ENCODE assay signal across 1 cellular context in genomic region chr1:81780705-81781454, GRCh38.
A peak's percentile ranks its signal among the peaks of the same experiment; 100 is the strongest.
TF ChIP-seq lines count a peak whose summit lies in the region.

No MANE protein-coding gene starts in this region.

TF ChIP-seq in H1, 55 proteins besides CTCF, POLR2A, EP300 and RAD21 (continued from another document):
- TF ChIP-seq, protein P1, sequence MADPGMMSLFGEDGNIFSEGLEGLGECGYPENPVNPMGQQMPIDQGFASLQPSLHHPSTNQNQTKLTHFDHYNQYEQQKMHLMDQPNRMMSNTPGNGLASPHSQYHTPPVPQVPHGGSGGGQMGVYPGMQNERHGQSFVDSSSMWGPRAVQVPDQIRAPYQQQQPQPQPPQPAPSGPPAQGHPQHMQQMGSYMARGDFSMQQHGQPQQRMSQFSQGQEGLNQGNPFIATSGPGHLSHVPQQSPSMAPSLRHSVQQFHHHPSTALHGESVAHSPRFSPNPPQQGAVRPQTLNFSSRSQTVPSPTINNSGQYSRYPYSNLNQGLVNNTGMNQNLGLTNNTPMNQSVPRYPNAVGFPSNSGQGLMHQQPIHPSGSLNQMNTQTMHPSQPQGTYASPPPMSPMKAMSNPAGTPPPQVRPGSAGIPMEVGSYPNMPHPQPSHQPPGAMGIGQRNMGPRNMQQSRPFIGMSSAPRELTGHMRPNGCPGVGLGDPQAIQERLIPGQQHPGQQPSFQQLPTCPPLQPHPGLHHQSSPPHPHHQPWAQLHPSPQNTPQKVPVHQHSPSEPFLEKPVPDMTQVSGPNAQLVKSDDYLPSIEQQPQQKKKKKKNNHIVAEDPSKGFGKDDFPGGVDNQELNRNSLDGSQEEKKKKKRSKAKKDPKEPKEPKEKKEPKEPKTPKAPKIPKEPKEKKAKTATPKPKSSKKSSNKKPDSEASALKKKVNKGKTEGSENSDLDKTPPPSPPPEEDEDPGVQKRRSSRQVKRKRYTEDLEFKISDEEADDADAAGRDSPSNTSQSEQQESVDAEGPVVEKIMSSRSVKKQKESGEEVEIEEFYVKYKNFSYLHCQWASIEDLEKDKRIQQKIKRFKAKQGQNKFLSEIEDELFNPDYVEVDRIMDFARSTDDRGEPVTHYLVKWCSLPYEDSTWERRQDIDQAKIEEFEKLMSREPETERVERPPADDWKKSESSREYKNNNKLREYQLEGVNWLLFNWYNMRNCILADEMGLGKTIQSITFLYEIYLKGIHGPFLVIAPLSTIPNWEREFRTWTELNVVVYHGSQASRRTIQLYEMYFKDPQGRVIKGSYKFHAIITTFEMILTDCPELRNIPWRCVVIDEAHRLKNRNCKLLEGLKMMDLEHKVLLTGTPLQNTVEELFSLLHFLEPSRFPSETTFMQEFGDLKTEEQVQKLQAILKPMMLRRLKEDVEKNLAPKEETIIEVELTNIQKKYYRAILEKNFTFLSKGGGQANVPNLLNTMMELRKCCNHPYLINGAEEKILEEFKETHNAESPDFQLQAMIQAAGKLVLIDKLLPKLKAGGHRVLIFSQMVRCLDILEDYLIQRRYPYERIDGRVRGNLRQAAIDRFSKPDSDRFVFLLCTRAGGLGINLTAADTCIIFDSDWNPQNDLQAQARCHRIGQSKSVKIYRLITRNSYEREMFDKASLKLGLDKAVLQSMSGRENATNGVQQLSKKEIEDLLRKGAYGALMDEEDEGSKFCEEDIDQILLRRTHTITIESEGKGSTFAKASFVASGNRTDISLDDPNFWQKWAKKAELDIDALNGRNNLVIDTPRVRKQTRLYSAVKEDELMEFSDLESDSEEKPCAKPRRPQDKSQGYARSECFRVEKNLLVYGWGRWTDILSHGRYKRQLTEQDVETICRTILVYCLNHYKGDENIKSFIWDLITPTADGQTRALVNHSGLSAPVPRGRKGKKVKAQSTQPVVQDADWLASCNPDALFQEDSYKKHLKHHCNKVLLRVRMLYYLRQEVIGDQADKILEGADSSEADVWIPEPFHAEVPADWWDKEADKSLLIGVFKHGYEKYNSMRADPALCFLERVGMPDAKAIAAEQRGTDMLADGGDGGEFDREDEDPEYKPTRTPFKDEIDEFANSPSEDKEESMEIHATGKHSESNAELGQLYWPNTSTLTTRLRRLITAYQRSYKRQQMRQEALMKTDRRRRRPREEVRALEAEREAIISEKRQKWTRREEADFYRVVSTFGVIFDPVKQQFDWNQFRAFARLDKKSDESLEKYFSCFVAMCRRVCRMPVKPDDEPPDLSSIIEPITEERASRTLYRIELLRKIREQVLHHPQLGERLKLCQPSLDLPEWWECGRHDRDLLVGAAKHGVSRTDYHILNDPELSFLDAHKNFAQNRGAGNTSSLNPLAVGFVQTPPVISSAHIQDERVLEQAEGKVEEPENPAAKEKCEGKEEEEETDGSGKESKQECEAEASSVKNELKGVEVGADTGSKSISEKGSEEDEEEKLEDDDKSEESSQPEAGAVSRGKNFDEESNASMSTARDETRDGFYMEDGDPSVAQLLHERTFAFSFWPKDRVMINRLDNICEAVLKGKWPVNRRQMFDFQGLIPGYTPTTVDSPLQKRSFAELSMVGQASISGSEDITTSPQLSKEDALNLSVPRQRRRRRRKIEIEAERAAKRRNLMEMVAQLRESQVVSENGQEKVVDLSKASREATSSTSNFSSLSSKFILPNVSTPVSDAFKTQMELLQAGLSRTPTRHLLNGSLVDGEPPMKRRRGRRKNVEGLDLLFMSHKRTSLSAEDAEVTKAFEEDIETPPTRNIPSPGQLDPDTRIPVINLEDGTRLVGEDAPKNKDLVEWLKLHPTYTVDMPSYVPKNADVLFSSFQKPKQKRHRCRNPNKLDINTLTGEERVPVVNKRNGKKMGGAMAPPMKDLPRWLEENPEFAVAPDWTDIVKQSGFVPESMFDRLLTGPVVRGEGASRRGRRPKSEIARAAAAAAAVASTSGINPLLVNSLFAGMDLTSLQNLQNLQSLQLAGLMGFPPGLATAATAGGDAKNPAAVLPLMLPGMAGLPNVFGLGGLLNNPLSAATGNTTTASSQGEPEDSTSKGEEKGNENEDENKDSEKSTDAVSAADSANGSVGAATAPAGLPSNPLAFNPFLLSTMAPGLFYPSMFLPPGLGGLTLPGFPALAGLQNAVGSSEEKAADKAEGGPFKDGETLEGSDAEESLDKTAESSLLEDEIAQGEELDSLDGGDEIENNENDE (IDR thresholded peaks at IDR 0.05; ENCODE audit: insufficient replicate concordance, low read length), result peak; percentile 73
- TF ChIP-seq GABPA (IDR thresholded peaks at IDR 0.05; ENCODE audit: borderline replicate concordance, insufficient read depth, low read length) (no peak), TCF12 (IDR thresholded peaks at IDR 0.05; ENCODE audit: low read depth, low read length) (no peak), JUND (IDR thresholded peaks at IDR 0.05; ENCODE audit: low read length) (no peak), ZNF274 (IDR thresholded peaks at IDR 0.05; ENCODE audit: borderline replicate concordance, extremely low read depth, low read length) (no peak), BCL11A (IDR thresholded peaks at IDR 0.05; ENCODE audit: low read depth in 2 of 2, low read length in 2 of 2) (peak in 1 of 2 experiments; percentile 19), SRF (IDR thresholded peaks at IDR 0.05; ENCODE audit: low read depth, low read length) (no peak), PHF8 (conservative IDR thresholded peaks at IDR 0.05; ENCODE audit: low read depth, low read length) (no peak), CEBPB (IDR thresholded peaks at IDR 0.05; ENCODE audit: low read depth, low read length) (no peak), NRF1 (IDR thresholded peaks at IDR 0.05; ENCODE audit: low read depth, low read length) (no peak), CBX5 (IDR thresholded peaks at IDR 0.05; ENCODE audit: low read depth, low read length) (no peak), BACH1 (IDR thresholded peaks at IDR 0.05; ENCODE audit: low read length) (no peak), GTF2F1 (IDR thresholded peaks at IDR 0.05; ENCODE audit: borderline replicate concordance, low read depth, low read length) (no peak)
- TF ChIP-seq, protein P2, sequence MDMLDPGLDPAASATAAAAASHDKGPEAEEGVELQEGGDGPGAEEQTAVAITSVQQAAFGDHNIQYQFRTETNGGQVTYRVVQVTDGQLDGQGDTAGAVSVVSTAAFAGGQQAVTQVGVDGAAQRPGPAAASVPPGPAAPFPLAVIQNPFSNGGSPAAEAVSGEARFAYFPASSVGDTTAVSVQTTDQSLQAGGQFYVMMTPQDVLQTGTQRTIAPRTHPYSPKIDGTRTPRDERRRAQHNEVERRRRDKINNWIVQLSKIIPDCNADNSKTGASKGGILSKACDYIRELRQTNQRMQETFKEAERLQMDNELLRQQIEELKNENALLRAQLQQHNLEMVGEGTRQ (IDR thresholded peaks at IDR 0.05; ENCODE audit: low read length), result no peak
